In genomic region chr4:72076562-72076961, GRCh38 we compare ENCODE assay signal across 20 cellular contexts. TPM values are rescaled to one million over a fixed set of nuclear protein-coding genes. Genes with fewer than 3 reads are reported as not detected.
DNase-seq lines count a peak whose midpoint lies in the region; ATAC-seq and TF ChIP-seq lines count a peak whose summit lies in the region.
"Had no signal": no experiment of that assay in that cellular context is flagged by ENCODE, and none has a peak within 500 bp of the region (broad histone marks: within the 10 kb centered on the region; RNA-seq: fewer than 3 reads in every experiment).

No MANE protein-coding gene starts in this region.

- H2AFZ ChIP-seq in PC-3 (ENCODE audit: low read length) (no peak overlapping the region), mesenchymal stem cell (ENCODE audit: low read depth, low read length) (no peak overlapping the region)

- no peak overlapping the region for H2AK5ac ChIP-seq in mesenchymal stem cell (ENCODE audit: low read length, severe bottlenecking)

- peaks cover 2% of the 10 kb centered on the region for H3K9me3 Mint-ChIP-seq in Calu3 (ENCODE audit: low read depth, unreplicated experiment)
- H3K9me3 Mint-ChIP-seq: activated CD8-positive, alpha-beta T cell treated with anti-CD3 and anti-CD28 coated beads for 36 hours; activated T-cell treated with anti-CD3 and anti-CD28 coated beads, Interleukin-2, amount 50 U/mL, for 72 hours had no signal

- no TSS peak for BruUV-seq in Calu3 (replicated peaks; lab: Mats Ljungman, UMichigan)
- BruUV-seq in PC-3 (replicated peaks; lab: Mats Ljungman, UMichigan) = no TSS peak

- H3K4me3 ChIP-seq in PC-3 (ENCODE audit: low read length) (no peak overlapping the region), choroid plexus epithelial cell (ENCODE audit: low read depth, low read length) (no peak overlapping the region), mesenchymal stem cell (ENCODE audit: insufficient read depth in 1 of 2, low read depth in 1 of 2, low read length in 2 of 2) (no peak overlapping the region)

- no peak overlapping the region for H4K8ac ChIP-seq in mesenchymal stem cell (ENCODE audit: low read length)

- intact Hi-C loops in Calu3 (cut with micrococcal nuclease; ENCODE audit: unreplicated experiment) = no loop called here
- intact Hi-C loops in PC-3 (cut with micrococcal nuclease) = no loop called here

- no peak overlapping the region for H3K18ac ChIP-seq in mesenchymal stem cell (ENCODE audit: low read depth in 1 of 2, low read length in 2 of 2)

- CTCF ChIA-PET in Calu3 (lab: Charles Lee) = no interaction called here
- CTCF ChIA-PET in PC-3 (lab: Charles Lee) = no interaction called here

- no peaks in the 10 kb centered on the region for H3K36me3 Mint-ChIP-seq in Calu3 (ENCODE audit: insufficient read depth, unreplicated experiment)
- H3K36me3 Mint-ChIP-seq: CD8-positive, alpha-beta memory T cell; immature natural killer cell; memory B cell had no signal

- no peak overlapping the region for H4K91ac ChIP-seq in mesenchymal stem cell (ENCODE audit: low read length)

- no peak overlapping the region for H3K23ac ChIP-seq in mesenchymal stem cell (ENCODE audit: low read length in 2 of 2)

- no peaks in the 10 kb centered on the region for H3K79me2 ChIP-seq in PC-3 (ENCODE audit: low read length)

- ATAC-seq in PC-3 = peak; percentile 69
- ATAC-seq in HG03045 (IDR thresholded peaks at IDR 0.05; ENCODE audit: unreplicated experiment) = no peak
- ATAC-seq: activated CD8-positive, alpha-beta T cell treated with anti-CD3 and anti-CD28 coated beads for 36 hours; activated T-cell treated with anti-CD3 and anti-CD28 coated beads, Interleukin-2, amount 50 U/mL, for 72 hours; HCT116; Panc1 had no signal

- H3K14ac ChIP-seq in mesenchymal stem cell (ENCODE audit: low read length in 2 of 2) = no peak overlapping the region

- DNase-seq in Calu3 = peak; percentile 1
- peak; percentile 67 for DNase-seq in PC-3
- peak; percentile 4 for DNase-seq in choroid plexus epithelial cell (ENCODE audit: low read depth)
- DNase-seq in mesenchymal stem cell = peak; percentile 44
- DNase-seq in iPS-NIHi11 (ENCODE audit: low spot score) = no peak
- no peak for DNase-seq in NOMO-1 treated with DMSO at 0.1 percent for 48 hours (lab: John Stamatoyannopoulos, UW; ENCODE audit: unreplicated experiment)
- DNase-seq in mesenteric fat pad (ENCODE audit: low spot score) = no peak
- DNase-seq: activated CD8-positive, alpha-beta T cell treated with anti-CD3 and anti-CD28 coated beads for 36 hours; activated T-cell treated with anti-CD3 and anti-CD28 coated beads, Interleukin-2, amount 50 U/mL, for 72 hours; CD8-positive, alpha-beta memory T cell; cerebellar nuclear complex; immature natural killer cell; MV-4-11; NCI-H69; SW 1271 had no signal

- no peak overlapping the region for H2BK120ac ChIP-seq in mesenchymal stem cell (ENCODE audit: low read depth, low read length)

- H2BK15ac ChIP-seq in mesenchymal stem cell (ENCODE audit: low read depth, poor library complexity, severe bottlenecking) = no peak overlapping the region

- H3K9me3 ChIP-seq in PC-3 (ENCODE audit: low read length) = no peaks in the 10 kb centered on the region
- H3K9me3 ChIP-seq in mesenchymal stem cell (ENCODE audit: control insufficient read depth, low read length) = no peaks in the 10 kb centered on the region

- H3K9ac ChIP-seq in PC-3 (ENCODE audit: low read length) = no peak overlapping the region
- no peak overlapping the region for H3K9ac ChIP-seq in mesenchymal stem cell (ENCODE audit: low read length)

- no peaks in the 10 kb centered on the region for H3K9me2 ChIP-seq in PC-3 (replicated peaks; ENCODE audit: low read length)

- POLR2A ChIA-PET in PC-3 (lab: Charles Lee; ENCODE audit: unreplicated experiment) = no interaction called here

- H3K4me2 ChIP-seq in PC-3 (ENCODE audit: low read length) (no peak overlapping the region), mesenchymal stem cell (ENCODE audit: low read length, poor library complexity, severe bottlenecking) (no peak overlapping the region)

- no peak overlapping the region for H3K4me3 Mint-ChIP-seq in Calu3 (ENCODE audit: low read depth, unreplicated experiment)
- H3K4me3 Mint-ChIP-seq: activated CD8-positive, alpha-beta T cell treated with anti-CD3 and anti-CD28 coated beads for 36 hours; activated T-cell treated with anti-CD3 and anti-CD28 coated beads, Interleukin-2, amount 50 U/mL, for 72 hours; CD8-positive, alpha-beta memory T cell; immature natural killer cell; memory B cell had no signal

- H3K4me1 Mint-ChIP-seq in Calu3 (ENCODE audit: low read depth, unreplicated experiment) = peaks cover 9% of the 10 kb centered on the region
- H3K4me1 Mint-ChIP-seq: CD8-positive, alpha-beta memory T cell; immature natural killer cell; memory B cell had no signal

- H3K79me1 ChIP-seq in mesenchymal stem cell (replicated peaks; ENCODE audit: low read length, poor library complexity, severe bottlenecking) = no peaks in the 10 kb centered on the region

- H3K4me1 ChIP-seq in PC-3 (ENCODE audit: insufficient read depth, low read length) (peaks cover 8% of the 10 kb centered on the region), mesenchymal stem cell (ENCODE audit: control insufficient read depth, insufficient read depth, low read depth, low read length) (no peaks in the 10 kb centered on the region)

- H3K27me3 ChIP-seq in PC-3 (ENCODE audit: low read length) = no peaks in the 10 kb centered on the region
- no peaks in the 10 kb centered on the region for H3K27me3 ChIP-seq in mesenchymal stem cell (ENCODE audit: control insufficient read depth in 1 of 2, insufficient read depth in 1 of 2, low read length in 2 of 2)

- H4K20me1 ChIP-seq in PC-3 (ENCODE audit: low read length) = no peaks in the 10 kb centered on the region

- H3K27ac ChIP-seq in PC-3 (ENCODE audit: low read length) = no peak overlapping the region
- H3K27ac ChIP-seq in mesenchymal stem cell (ENCODE audit: low read length, poor library complexity, severe bottlenecking) = peak overlapping the region; percentile 96

- H3K27me3 Mint-ChIP-seq in Calu3 (ENCODE audit: unreplicated experiment) = no peaks in the 10 kb centered on the region
- H3K27me3 Mint-ChIP-seq: activated CD8-positive, alpha-beta T cell treated with anti-CD3 and anti-CD28 coated beads for 36 hours; CD8-positive, alpha-beta memory T cell; memory B cell had no signal

- no peak overlapping the region for H3K27ac Mint-ChIP-seq in Calu3 (ENCODE audit: unreplicated experiment)
- H3K27ac Mint-ChIP-seq: activated CD8-positive, alpha-beta T cell treated with anti-CD3 and anti-CD28 coated beads for 36 hours; activated T-cell treated with anti-CD3 and anti-CD28 coated beads, Interleukin-2, amount 50 U/mL, for 72 hours; CD8-positive, alpha-beta memory T cell; immature natural killer cell; memory B cell had no signal

- H3F3A ChIP-seq in PC-3 (ENCODE audit: low read length, unreplicated experiment) = no peaks in the 10 kb centered on the region

- H2BK5ac ChIP-seq in mesenchymal stem cell (ENCODE audit: low read depth, low read length, poor library complexity, severe bottlenecking) = peak overlapping the region; percentile 57

- no peak overlapping the region for H2BK12ac ChIP-seq in mesenchymal stem cell (ENCODE audit: low read length in 2 of 2)

- TF ChIP-seq CTCF in Calu3 (IDR thresholded peaks at IDR 0.05; ENCODE audit: unreplicated experiment) (no peak), PC-3 (conservative IDR thresholded peaks at IDR 0.05; ENCODE audit: low read depth, low read length) (no peak), choroid plexus epithelial cell (conservative IDR thresholded peaks at IDR 0.05; ENCODE audit: low read depth, low read length) (no peak)

- no peaks in the 10 kb centered on the region for H3K36me3 ChIP-seq in PC-3 (ENCODE audit: low read depth, low read length)
- no peaks in the 10 kb centered on the region for H3K36me3 ChIP-seq in mesenchymal stem cell (ENCODE audit: control insufficient read depth in 1 of 2, insufficient read depth in 2 of 2, low read depth in 1 of 2, low read length in 2 of 2)

- H3K4ac ChIP-seq in mesenchymal stem cell (ENCODE audit: low read depth in 1 of 2, low read length in 2 of 2) = no peak overlapping the region

RNA-seq across cellular contexts. Expression of gene NPFFR2, which starts 44.8 kb away (rescaled TPM):
- total RNA-seq in Calu3 (2022) (0.78 and 1.3 TPM in 2 replicates), PC-3 (2014; rRNA removed) (not detected in 2 replicates), mesenteric fat pad (not detected)
- polyA plus RNA-seq in mesenchymal stem cell (2013, experiment 1 of 2) = 0.54 TPM
- polyA plus RNA-seq in mesenchymal stem cell (2013, experiment 2 of 2) = 0.59 TPM
- total RNA-seq: activated CD8-positive, alpha-beta T cell treated with anti-CD3 and anti-CD28 coated beads for 36 hours; activated T-cell treated with anti-CD3 and anti-CD28 coated beads, Interleukin-2, amount 50 U/mL, for 72 hours; CD8-positive, alpha-beta memory T cell had no signal
- polyA plus RNA-seq: CD8-positive, alpha-beta memory T cell; immature natural killer cell; neural cell had no signal

Comparison
In these comparisons a context has a peak if more than half of its experiments do, and no peak if none do; other contexts are left out.
1. DNase-seq: peak in Calu3 (single experiment), PC-3 (single experiment), choroid plexus epithelial cell (single experiment) and mesenchymal stem cell (single experiment); none in iPS-NIHi11 (single experiment), NOMO-1 treated with DMSO at 0.1 percent for 48 hours (single experiment) and mesenteric fat pad (single experiment).